Comparison of ENCODE assay signal across 9 cellular contexts in genomic region chr7:95330194-95331003, GRCh38. TPM values are rescaled to one million over a fixed set of nuclear protein-coding genes. Genes with fewer than 3 reads are reported as not detected.
DNase-seq lines count a peak whose midpoint lies in the region; ATAC-seq, FAIRE-seq and TF ChIP-seq lines count a peak whose summit lies in the region.
"Had no signal": no experiment of that assay in that cellular context is flagged by ENCODE, and none has a peak within 500 bp of the region (broad histone marks: within the 10 kb centered on the region; RNA-seq: fewer than 3 reads in every experiment).

No MANE protein-coding gene starts in this region.

- H3K9me3 ChIP-seq in GM12878 (replicated peaks; ENCODE audit: control insufficient read depth, insufficient read depth, low read length) (no peaks in the 10 kb centered on the region; the same call in 2 of the 3 replicates), prostate gland (no peaks in the 10 kb centered on the region)

- H3K4me3 ChIP-seq in GM12878 = peak overlapping the region; percentile 16; the same call in 1 of the 2 replicates
- no peak overlapping the region for H3K4me3 ChIP-seq in prostate gland

- H2AFZ ChIP-seq in GM12878 (ENCODE audit: control insufficient read depth, low read depth, low read length) = peak overlapping the region; percentile 93

- no peaks in the 10 kb centered on the region for H3K9me3 Mint-ChIP-seq in natural killer cell

- H3K27ac ChIP-seq in GM12878 (ENCODE audit: control insufficient read depth, insufficient read depth) (no peak overlapping the region; the same call in 1 of the 2 replicates), prostate gland (no peak overlapping the region)

- ATAC-seq in GM21360 (IDR thresholded peaks at IDR 0.05; ENCODE audit: unreplicated experiment) = peak; percentile 96
- ATAC-seq in HG03558 (IDR thresholded peaks at IDR 0.05; ENCODE audit: extremely low read depth, unreplicated experiment) = peak; percentile 95
- peak; percentile 98 for ATAC-seq in GM12878
- peak; percentile 80 to 89 (median 82) for ATAC-seq in natural killer cell

- TF ChIP-seq RAD21 in GM12878 (IDR thresholded peaks at IDR 0.05; ENCODE audit: insufficient read depth, low read depth, low read length) = no peak

- peaks cover 3% of the 10 kb centered on the region for H3K4me1 ChIP-seq in GM12878 (ENCODE audit: control insufficient read depth, insufficient read depth, low read length)
- no peaks in the 10 kb centered on the region for H3K4me1 ChIP-seq in prostate gland (replicated peaks)

- no peak for TF ChIP-seq POLR2A in GM12878 (IDR thresholded peaks at IDR 0.05; ENCODE audit: low read depth, low read length)
- no peak for TF ChIP-seq POLR2A in prostate gland (IDR thresholded peaks at IDR 0.05)

- no peaks in the 10 kb centered on the region for H4K20me1 ChIP-seq in GM12878 (ENCODE audit: control insufficient read depth, insufficient read depth)

- peak; percentile 90 for FAIRE-seq in GM12878 (lab: Jason Lieb, UNC)

- RAD21 ChIA-PET in GM12878 (lab: Charles Lee; ENCODE audit: unreplicated experiment) = interaction anchor here (1.4 to 1.9 kb wide), 2 partner anchors 14 to 147 kb away, joined by 3 to 8 read pairs; no protein-coding TSS in a partner anchor

- H3K4me1 Mint-ChIP-seq in natural killer cell = peaks cover 11 to 13% of the 10 kb centered on the region in 2 donors

- no peaks in the 10 kb centered on the region for H3K79me2 ChIP-seq in GM12878 (ENCODE audit: control insufficient read depth, insufficient read depth, low read length)

- no peak for TF ChIP-seq CTCF in GM12878 (IDR thresholded peaks at IDR 0.05 in 2 of 3, conservative IDR thresholded peaks at IDR 0.05 in 1 of 3; ENCODE audit: control insufficient read depth in 2 of 3, extremely low read depth in 1 of 3, insufficient read depth in 1 of 3, low read depth in 3 of 3, low read length in 3 of 3)
- TF ChIP-seq CTCF in natural killer cell (IDR thresholded peaks at IDR 0.05) = no peak
- no peak for TF ChIP-seq CTCF in prostate gland (IDR thresholded peaks at IDR 0.05)

- 1% methylated on average over 4 of the region's 4 CpGs for WGBS in GM12878 (ENCODE audit: insufficient coverage, insufficient replicate concordance, low lambda C conversion rate, missing lambda C conversion rate)
- 30% methylated on average over 4 of the region's 4 CpGs for WGBS in prostate gland

- CTCF ChIA-PET in GM12878 (lab: Yijun Ruan, JAX) (interaction anchor here (0.9 kb wide), 1 partner anchor 22 kb away, joined by 3 read pairs; no protein-coding TSS in a partner anchor), HEK293T (lab: Yijun Ruan, JAX) (no interaction called here)

- H3K27ac Mint-ChIP-seq in natural killer cell = peak overlapping the region; percentile 19 to 82

- peak overlapping the region; percentile 61 for H3K4me3 Mint-ChIP-seq in natural killer cell

- in situ Hi-C loops in GM12878 (cut with MboI) = no loop called here

- H3K27me3 ChIP-seq in GM12878 (replicated peaks in 1 of 2; ENCODE audit: control insufficient read depth in 2 of 2, insufficient read depth in 2 of 2, low read length in 1 of 2) (no peaks in the 10 kb centered on the region), prostate gland (replicated peaks; ENCODE audit: insufficient read depth) (no peaks in the 10 kb centered on the region)

- H3K4me2 ChIP-seq in GM12878 (ENCODE audit: control insufficient read depth, insufficient read depth) = peak overlapping the region; percentile 69

- no peaks in the 10 kb centered on the region for H3K36me3 ChIP-seq in GM12878 (ENCODE audit: control insufficient read depth in 2 of 2, insufficient read depth in 2 of 2, low read length in 1 of 2)
- H3K36me3 ChIP-seq in prostate gland = no peaks in the 10 kb centered on the region

- SMC1A ChIA-PET in GM12878 (lab: Charles Lee; ENCODE audit: uncharacterized antibody, unreplicated experiment) = interaction anchor here (0.6 to 3.3 kb wide), 14 partner anchors 8 to 149 kb away, joined by 3 to 12 read pairs (median 4); no protein-coding TSS in a partner anchor

- POLR2A ChIA-PET in GM12878 (lab: Charles Lee) (no interaction called here), HEK293T (lab: Yijun Ruan, JAX) (no interaction called here)

- no TSS peak for BruUV-seq in GM12878 (replicated peaks; lab: Mats Ljungman, UMichigan)

- H3K36me3 Mint-ChIP-seq in natural killer cell = no peaks in the 10 kb centered on the region

- H3K9ac ChIP-seq in GM12878 (ENCODE audit: control insufficient read depth, insufficient read depth, low read length) = no peak overlapping the region; the same call in 1 of the 2 replicates

- H3K27me3 Mint-ChIP-seq in natural killer cell (ENCODE audit: low read depth in 2 of 2) = peaks cover 0 to 8% of the 10 kb centered on the region in 2 donors

- TF ChIP-seq EP300 in GM12878 (IDR thresholded peaks at IDR 0.05; ENCODE audit: borderline replicate concordance in 1 of 2, control insufficient read depth in 1 of 2, low read depth in 2 of 2, low read length in 2 of 2) = no peak

- peak; percentile 31 for DNase-seq in EL
- DNase-seq in GM12878 (ENCODE audit: low read depth, low spot score) = peak; percentile 33
- DNase-seq in natural killer cell = no peak
- DNase-seq in NCI-H526 (lab: John Stamatoyannopoulos, UW) = no peak
- no peak for DNase-seq in HEK293T (ENCODE audit: extremely low spot score)
- DNase-seq in prostate gland (ENCODE audit: low spot score) = no peak
- DNase-seq: left cardiac atrium had no signal

- intact Hi-C loops in GM12878 (cut with micrococcal nuclease; ENCODE audit: unreplicated experiment) = no loop called here
- intact Hi-C loops in natural killer cell (cut with micrococcal nuclease) = no loop called here
- intact Hi-C loops in prostate gland (cut with DNase I) = no loop called here

TF ChIP-seq in GM12878, 131 proteins besides CTCF, POLR2A, EP300 and RAD21 (continues in another document):
- TF ChIP-seq SRF (IDR thresholded peaks at IDR 0.05; ENCODE audit: low read depth in 2 of 2, low read length in 2 of 2) (peak in 1 of 2 experiments; percentile 82; a peak in 1 of 4 replicates), SKIL (IDR thresholded peaks at IDR 0.05; ENCODE audit: low read depth, poor library complexity, severe bottlenecking) (no peak), BCL11A (IDR thresholded peaks at IDR 0.05; ENCODE audit: low read depth, low read length) (no peak), MYB (IDR thresholded peaks at IDR 0.05; ENCODE audit: borderline replicate concordance, low read depth, low read length) (no peak)

TF ChIP-seq in HEK293T, 16 proteins besides CTCF, POLR2A, EP300 and RAD21:
- TF ChIP-seq SP1 (IDR thresholded peaks at IDR 0.05) (no peak), HDGF (IDR thresholded peaks at IDR 0.05; ENCODE audit: borderline replicate concordance) (no peak), FOXM1 (IDR thresholded peaks at IDR 0.05; ENCODE audit: borderline replicate concordance) (no peak), PKNOX1 (IDR thresholded peaks at IDR 0.05) (no peak), TARDBP (IDR thresholded peaks at IDR 0.05) (no peak), FOXK2 (IDR thresholded peaks at IDR 0.05) (no peak), LEF1 (IDR thresholded peaks at IDR 0.05; ENCODE audit: borderline replicate concordance) (no peak), BHLHE40 (IDR thresholded peaks at IDR 0.05; ENCODE audit: borderline replicate concordance) (no peak), NFRKB (IDR thresholded peaks at IDR 0.05) (no peak), ZNF384 (IDR thresholded peaks at IDR 0.05) (no peak), FOXA1 (IDR thresholded peaks at IDR 0.05) (no peak), CTBP1 (IDR thresholded peaks at IDR 0.05; ENCODE audit: borderline replicate concordance) (no peak), ELF4 (IDR thresholded peaks at IDR 0.05) (no peak), SUZ12 (IDR thresholded peaks at IDR 0.05) (no peak)
TF ChIP-seq in HEK293T: peak in this region for 0.

RNA-seq across cellular contexts. Expression of gene PON1, which starts 6.1 kb away (rescaled TPM):
- 1.2 TPM in 1 of 2 replicates, not detected in the other for total RNA-seq in GM12878 (2013; cell fraction: nucleolus; rRNA removed)
- total RNA-seq in GM12878 (2014; rRNA removed) = not detected in 2 replicates
- total RNA-seq in GM12878 (2014; rRNA removed; fragmentation: Illumina TruSeq; extraction: Trizol) = not detected in 2 replicates
- 0.26 and 0.40 TPM in 2 replicates for total RNA-seq in GM12878 (2021)
- polyA plus RNA-seq in GM12878 (2011; ENCODE audit: low read depth) = not detected
- 0.14 and 0.62 TPM in 2 replicates for polyA plus RNA-seq in GM12878 (2011; rRNA removed)
- 0.10 and 0.18 TPM in 2 replicates for polyA plus RNA-seq in GM12878 (2011; cell fraction: cytosol; rRNA removed)
- polyA plus RNA-seq in GM12878 (2011; cell fraction: nucleus; rRNA removed) = 0.51 and 0.89 TPM in 2 replicates
- not detected in 2 replicates for polyA plus RNA-seq in GM12878 (2012)
- 0.24 TPM in 1 of 2 replicates, not detected in the other for polyA plus RNA-seq in GM12878 (2014; fragmentation: Illumina TruSeq; extraction: Trizol)
- polyA plus RNA-seq in GM12878 (2014; fragmentation: Nextera tagmentation; extraction: Ambion mirVana) = under 1 TPM; 0.10 to 0.22 TPM
- 0.26 TPM in 1 of 2 replicates, not detected in the other for polyA plus RNA-seq in GM12878 (2014; rRNA removed)
- not detected for polyA plus RNA-seq in GM12878 (2016; fragmentation: Nextera tagmentation; extraction: Ambion mirVana)
- not detected in 2 replicates for polyA minus RNA-seq in GM12878 (2011; rRNA and poly(A)+ RNA removed)
- polyA minus RNA-seq in GM12878 (2011; cell fraction: cytosol; rRNA and poly(A)+ RNA removed) = not detected in 2 replicates
- not detected in 2 replicates for polyA minus RNA-seq in GM12878 (2011; cell fraction: nucleus; rRNA and poly(A)+ RNA removed)
- total RNA-seq in natural killer cell = not detected
- under 1 TPM in 1 of 2 donors, not detected in 1; 0.87 TPM for total RNA-seq in prostate gland
- total RNA-seq: left cardiac atrium had no signal

Comparison
In these comparisons a context has a peak if more than half of its experiments do, and no peak if none do; other contexts are left out.
1. DNase-seq: peak in EL (single experiment) and GM12878 (single experiment); none in natural killer cell (single experiment), NCI-H526 (0 of 2), HEK293T (single experiment) and prostate gland (single experiment).
2. Peak in every context shown above with its lines, with median percentiles within 50 percentile points of each other: ATAC-seq.